In the genomic region with DNA sequence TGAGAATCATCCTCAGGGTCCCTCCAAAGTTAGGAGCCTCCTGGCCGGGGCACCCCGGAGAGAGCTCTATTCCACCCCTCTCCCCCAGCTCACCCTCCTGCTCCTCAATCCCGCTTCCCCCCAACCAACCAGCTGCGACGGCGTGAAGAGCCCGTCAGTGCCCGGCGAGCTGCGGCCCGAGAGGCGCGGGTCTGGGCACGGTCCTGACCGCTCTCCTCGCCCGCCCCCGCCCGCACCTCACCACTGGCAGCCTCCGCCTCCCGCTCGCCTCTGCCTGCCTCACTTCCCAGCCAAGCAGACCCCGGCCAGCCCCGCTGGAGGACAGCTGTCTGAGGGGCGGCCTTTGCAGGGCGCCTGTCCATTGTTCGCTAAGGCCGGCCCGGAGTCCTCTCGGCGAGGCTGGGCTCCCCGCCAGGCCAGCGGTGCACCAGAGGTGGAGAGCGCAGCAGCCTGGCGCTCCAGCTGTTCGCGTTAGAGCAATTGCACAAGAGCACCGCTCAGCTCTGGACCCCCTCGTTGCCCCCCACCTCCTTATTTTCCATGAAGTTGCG, we compare ENCODE assay signal across 8 cellular contexts. TPM values are rescaled to one million over a fixed set of nuclear protein-coding genes. Genes with fewer than 3 reads are reported as not detected.
A peak's percentile ranks its signal among the peaks of the same experiment; 100 is the strongest.
DNase-seq lines count a peak whose midpoint lies in the region; ATAC-seq and TF ChIP-seq lines count a peak whose summit lies in the region.

No MANE protein-coding gene starts in this region.

- DNase-seq in stimulated activated CD4-positive, alpha-beta T cell treated with anti-CD3 and anti-CD28 coated beads, Interleukin-12 subunit alpha, Interleukin-12 subunit beta, amount 100 ng/mL, for 4 hours = peak; percentile 7
- no peak for DNase-seq in stimulated activated CD4-positive, alpha-beta T cell treated with anti-CD3 and anti-CD28 coated beads, Interleukin-4, amount 100 ng/mL, for 24 hours
- DNase-seq in T-helper 2 cell treated with Interferon-gamma antibody and Interleukin-4, amounts not matched to agents 5 μg/mL and 100 μg/mL, for 36 hours (ENCODE audit: low spot score) = no peak
- DNase-seq in epithelial cell of esophagus (ENCODE audit: low read depth) = peak; percentile 18
- peak; percentile 31 for DNase-seq in midbrain (lab: John Stamatoyannopoulos, UW)
- peak; percentile 76 for DNase-seq in type B pancreatic cell (ENCODE audit: extremely low spot score, unreplicated experiment)

- no peaks in the 10 kb centered on the region for H3K36me3 Mint-ChIP-seq in T-helper 2 cell treated with Interferon-gamma antibody and Interleukin-4, amounts not matched to agents 5 μg/mL and 100 μg/mL, for 36 hours (ENCODE audit: low read depth)
- peaks cover 4% of the 10 kb centered on the region for H3K36me3 Mint-ChIP-seq in type B pancreatic cell

- peak overlapping the region; percentile 46 for H3K4me3 ChIP-seq in epithelial cell of esophagus (ENCODE audit: low read length)

- H3K4me1 Mint-ChIP-seq in T-helper 2 cell treated with Interferon-gamma antibody and Interleukin-4, amounts not matched to agents 5 μg/mL and 100 μg/mL, for 36 hours (ENCODE audit: low read depth) = peaks cover 7% of the 10 kb centered on the region
- peaks cover 25% of the 10 kb centered on the region for H3K4me1 Mint-ChIP-seq in type B pancreatic cell (ENCODE audit: unreplicated experiment)

- no peaks in the 10 kb centered on the region for H3K9me3 Mint-ChIP-seq in T-helper 2 cell treated with Interferon-gamma antibody and Interleukin-4, amounts not matched to agents 5 μg/mL and 100 μg/mL, for 36 hours
- H3K9me3 Mint-ChIP-seq in type B pancreatic cell = no peaks in the 10 kb centered on the region

- no peak for TF ChIP-seq CTCF in epithelial cell of esophagus (IDR thresholded peaks at IDR 0.05; ENCODE audit: insufficient read depth, low read depth, low read length, missing control alignments)
- TF ChIP-seq CTCF in type B pancreatic cell (conservative IDR thresholded peaks at IDR 0.05) = no peak

- H3K4me3 Mint-ChIP-seq in T-helper 2 cell treated with Interferon-gamma antibody and Interleukin-4, amounts not matched to agents 5 μg/mL and 100 μg/mL, for 36 hours = peak overlapping the region; percentile 81
- no peak overlapping the region for H3K4me3 Mint-ChIP-seq in type B pancreatic cell

- ATAC-seq in HG02571 (IDR thresholded peaks at IDR 0.05; ENCODE audit: unreplicated experiment) = no peak
- no peak for ATAC-seq in HG02938 (IDR thresholded peaks at IDR 0.05; ENCODE audit: unreplicated experiment)

- H3K27me3 Mint-ChIP-seq in T-helper 2 cell treated with Interferon-gamma antibody and Interleukin-4, amounts not matched to agents 5 μg/mL and 100 μg/mL, for 36 hours (ENCODE audit: low read depth) = peaks cover 36% of the 10 kb centered on the region
- peaks cover 45% of the 10 kb centered on the region for H3K27me3 Mint-ChIP-seq in type B pancreatic cell

- H3K27ac Mint-ChIP-seq in T-helper 2 cell treated with Interferon-gamma antibody and Interleukin-4, amounts not matched to agents 5 μg/mL and 100 μg/mL, for 36 hours = no peak overlapping the region
- H3K27ac Mint-ChIP-seq in type B pancreatic cell = no peak overlapping the region

RNA-seq across cellular contexts. Expression of a gene that starts 1.2 kb away (rescaled TPM):
- 1.8 and 19.4 TPM in 2 replicates for total RNA-seq in type B pancreatic cell (ENCODE audit: low replicate concordance)

RNA-seq across cellular contexts. Expression of a gene that starts 31.8 kb away (rescaled TPM):
- total RNA-seq in type B pancreatic cell (ENCODE audit: low replicate concordance) = 15.2 and 16.1 TPM in 2 replicates

Comparison
In these comparisons a context has a peak if more than half of its experiments do, and no peak if none do; other contexts are left out.
1. DNase-seq: peak in stimulated activated CD4-positive, alpha-beta T cell treated with anti-CD3 and anti-CD28 coated beads, Interleukin-12 subunit alpha, Interleukin-12 subunit beta, amount 100 ng/mL, for 4 hours (single experiment), epithelial cell of esophagus (single experiment), midbrain (single experiment) and type B pancreatic cell (single experiment); none in stimulated activated CD4-positive, alpha-beta T cell treated with anti-CD3 and anti-CD28 coated beads, Interleukin-4, amount 100 ng/mL, for 24 hours (single experiment) and T-helper 2 cell treated with Interferon-gamma antibody and Interleukin-4, amounts not matched to agents 5 μg/mL and 100 μg/mL, for 36 hours (single experiment).